ENCODE assay signal across 1 cellular context in genomic region chr9:3789054-3789453, GRCh38.
DNase-seq lines count a peak whose midpoint lies in the region; TF ChIP-seq lines count a peak whose summit lies in the region.
"Not testable (repeated sequence)": the region's sequence is repeated elsewhere in the genome, so short reads cannot be mapped to it uniquely, and the experiment has no call there.

No MANE protein-coding gene starts in this region.

- peaks cover 0 to 13% (median 5%) of the 10 kb centered on the region in 4 donors for H3K9me3 ChIP-seq in esophagus muscularis mucosa

- not testable (repeated sequence) for H3K36me3 ChIP-seq in esophagus muscularis mucosa

- DNase-seq in esophagus muscularis mucosa (ENCODE audit: extremely low spot score) = peak; percentile 74

- H3K27ac ChIP-seq in esophagus muscularis mucosa (replicated peaks in 1 of 4) = not testable (repeated sequence)

- TF ChIP-seq CTCF in esophagus muscularis mucosa (IDR thresholded peaks at IDR 0.05) = not testable (repeated sequence)

- not testable (repeated sequence) for H3K4me3 ChIP-seq in esophagus muscularis mucosa

- not testable (repeated sequence) for TF ChIP-seq EP300 in esophagus muscularis mucosa (IDR thresholded peaks at IDR 0.05)

- H3K27me3 ChIP-seq in esophagus muscularis mucosa = not testable (repeated sequence)

- intact Hi-C loops in esophagus muscularis mucosa (cut with DNase I) = not testable (repeated sequence)

- not testable (repeated sequence) for H3K4me1 ChIP-seq in esophagus muscularis mucosa

- WGBS in esophagus muscularis mucosa = 100% methylated on average over 1 of the region's 1 CpG

- not testable (repeated sequence) for TF ChIP-seq POLR2A in esophagus muscularis mucosa (IDR thresholded peaks at IDR 0.05; ENCODE audit: low read depth)
